11 cellular contexts compared by ENCODE assay signal in genomic region chr9:5587024-5587423, GRCh38. TPM values are rescaled to one million over a fixed set of nuclear protein-coding genes. Genes with fewer than 3 reads are reported as not detected.
DNase-seq lines count a peak whose midpoint lies in the region; ATAC-seq, FAIRE-seq and TF ChIP-seq lines count a peak whose summit lies in the region.
"Had no signal": no experiment of that assay in that cellular context is flagged by ENCODE, and none has a peak within 500 bp of the region (broad histone marks: within the 10 kb centered on the region; RNA-seq: fewer than 3 reads in every experiment).

No MANE protein-coding gene starts in this region.

- H3K4me1 Mint-ChIP-seq in activated T-helper 17 cell treated with anti-CD3 and anti-CD28 coated beads, Interleukin-2, amount 50 U/mL, for 72 hours, result peaks cover 33% of the 10 kb centered on the region
- H3K4me1 Mint-ChIP-seq in type B pancreatic cell (ENCODE audit: unreplicated experiment), result peaks cover 5% of the 10 kb centered on the region

- TF ChIP-seq CTCF in keratinocyte (optimal IDR thresholded peaks at IDR 0.05 in 1 of 3, IDR thresholded peaks at IDR 0.05 in 1 of 3, conservative IDR thresholded peaks at IDR 0.05 in 1 of 3; ENCODE audit: extremely low read depth in 1 of 3, insufficient read depth in 2 of 3, low read length in 3 of 3) (no peak), type B pancreatic cell (conservative IDR thresholded peaks at IDR 0.05) (no peak)

- H3K9me1 ChIP-seq in keratinocyte (ENCODE audit: control insufficient read depth, extremely low read depth, insufficient read depth, low read length), result no peaks in the 10 kb centered on the region

- no peaks in the 10 kb centered on the region for H3K27me3 ChIP-seq in keratinocyte (ENCODE audit: control insufficient read depth, extremely low read depth, insufficient read depth, low read length)
- H3K27me3 ChIP-seq: BE2C, left lung had no signal

- no peak overlapping the region for H3K4me3 ChIP-seq in keratinocyte (ENCODE audit: control insufficient read depth in 2 of 3, extremely low read depth in 1 of 3, insufficient read depth in 2 of 3, low read depth in 1 of 3, low read length in 3 of 3)
- H3K4me3 ChIP-seq: left lung had no signal

- H3K9me3 ChIP-seq in keratinocyte (ENCODE audit: control insufficient read depth, low read depth, low read length), result no peaks in the 10 kb centered on the region
- H3K9me3 ChIP-seq: BE2C, left lung had no signal

- H3K36me3 Mint-ChIP-seq in activated T-helper 17 cell treated with anti-CD3 and anti-CD28 coated beads, Interleukin-2, amount 50 U/mL, for 72 hours (ENCODE audit: low read depth), result no peaks in the 10 kb centered on the region
- no peaks in the 10 kb centered on the region for H3K36me3 Mint-ChIP-seq in type B pancreatic cell
- H3K36me3 Mint-ChIP-seq: brain had no signal

- peaks cover 32% of the 10 kb centered on the region for H3K4me1 ChIP-seq in keratinocyte (ENCODE audit: control insufficient read depth, extremely low read depth, insufficient read depth, low read length)

- H3K36me3 ChIP-seq in keratinocyte (ENCODE audit: control insufficient read depth in 2 of 2, extremely low read depth in 1 of 2, insufficient read depth in 2 of 2, low read length in 2 of 2), result no peaks in the 10 kb centered on the region
- H3K36me3 ChIP-seq: BE2C, left lung had no signal

- no peak overlapping the region for H3K9ac ChIP-seq in keratinocyte (ENCODE audit: control insufficient read depth, extremely low read depth, insufficient read depth, low read length)

- H3K9me3 Mint-ChIP-seq in activated T-helper 17 cell treated with anti-CD3 and anti-CD28 coated beads, Interleukin-2, amount 50 U/mL, for 72 hours, result no peaks in the 10 kb centered on the region
- H3K9me3 Mint-ChIP-seq in type B pancreatic cell, result no peaks in the 10 kb centered on the region
- H3K9me3 Mint-ChIP-seq: brain had no signal

- H3K27me3 Mint-ChIP-seq in activated T-helper 17 cell treated with anti-CD3 and anti-CD28 coated beads, Interleukin-2, amount 50 U/mL, for 72 hours, result no peaks in the 10 kb centered on the region
- H3K27me3 Mint-ChIP-seq in type B pancreatic cell, result no peaks in the 10 kb centered on the region

- no peak for FAIRE-seq in keratinocyte (lab: Jason Lieb, UNC)
- no peak for FAIRE-seq in frontal cortex (lab: Jason Lieb, UNC)

- H2AFZ ChIP-seq in keratinocyte (ENCODE audit: control insufficient read depth, low read length), result no peak overlapping the region

- H3K4me2 ChIP-seq in keratinocyte (ENCODE audit: control insufficient read depth, extremely low read depth, insufficient read depth, low read depth, low read length), result no peak overlapping the region

- peak overlapping the region; percentile 29 for H3K4me3 Mint-ChIP-seq in activated T-helper 17 cell treated with anti-CD3 and anti-CD28 coated beads, Interleukin-2, amount 50 U/mL, for 72 hours
- no peak overlapping the region for H3K4me3 Mint-ChIP-seq in type B pancreatic cell
- H3K4me3 Mint-ChIP-seq: brain had no signal

- dilution Hi-C loops in keratinocyte (cut with MboI; ENCODE audit: extremely low pct_ligation_motif_present, low sequenced_read_pairs), result no loop called here

- peak; percentile 69 for DNase-seq in activated effector memory CD4-positive, alpha-beta T cell treated with anti-CD3 and anti-CD28 coated beads, Interleukin-2, amount 50 U/mL, for 16 hours
- DNase-seq in activated effector memory CD4-positive, alpha-beta T cell treated with Interleukin-2 at 50 U/mL for 16 hours, result no peak
- DNase-seq in keratinocyte (ENCODE audit: low read depth, low spot score) (no peak), type B pancreatic cell (ENCODE audit: extremely low spot score, unreplicated experiment) (no peak), NCI-H774 (lab: John Stamatoyannopoulos, UW) (no peak), frontal cortex (ENCODE audit: low spot score in 2 of 2) (no peak), retina (no peak)
- DNase-seq: BE2C, left lung had no signal

- peak overlapping the region; percentile 93 for H3K27ac Mint-ChIP-seq in activated T-helper 17 cell treated with anti-CD3 and anti-CD28 coated beads, Interleukin-2, amount 50 U/mL, for 72 hours
- peak overlapping the region; percentile 52 for H3K27ac Mint-ChIP-seq in type B pancreatic cell
- H3K27ac Mint-ChIP-seq: brain had no signal

- H4K20me1 ChIP-seq in keratinocyte (ENCODE audit: control insufficient read depth, extremely low read depth, insufficient read depth, low read length), result no peaks in the 10 kb centered on the region

- ATAC-seq in activated T-helper 17 cell treated with anti-CD3 and anti-CD28 coated beads, Interleukin-2, amount 50 U/mL, for 72 hours (replicated peaks), result peak; percentile 83
- ATAC-seq: left lung had no signal

- peak overlapping the region; percentile 32 for H3K27ac ChIP-seq in keratinocyte (ENCODE audit: control insufficient read depth, insufficient read depth, low read length)

- H3K79me2 ChIP-seq in keratinocyte (ENCODE audit: control insufficient read depth, insufficient read depth, low read length), result no peaks in the 10 kb centered on the region

RNA-seq across cellular contexts. Expression of gene RIC1, which starts 41.9 kb away (rescaled TPM):
- total RNA-seq in activated T-helper 17 cell treated with anti-CD3 and anti-CD28 coated beads, Interleukin-2, amount 50 U/mL, for 72 hours, result 10 to 100 TPM; 20.1 to 20.3 TPM
- 17.2 to 20.5 TPM (median 19.6 TPM) in 3 replicates for polyA plus RNA-seq in keratinocyte
- 7.2 TPM for polyA plus RNA-seq in keratinocyte (2011; ENCODE audit: low read depth)
- polyA plus RNA-seq in keratinocyte (2011; cell fraction: cytosol; rRNA removed), result 7.8 and 16.1 TPM in 2 replicates
- polyA plus RNA-seq in keratinocyte (2011; cell fraction: nucleus; rRNA removed), result 33.6 and 39.6 TPM in 2 replicates
- polyA plus RNA-seq in keratinocyte (2012; ENCODE audit: low replicate concordance), result 8.9 and 11.0 TPM in 2 replicates
- polyA minus RNA-seq in keratinocyte, result 22.7 to 62.7 TPM (median 42.9 TPM) in 3 replicates
- polyA minus RNA-seq in keratinocyte (2011; cell fraction: cytosol; rRNA and poly(A)+ RNA removed), result 13.0 TPM
- 46.8 and 96.8 TPM in 2 replicates for polyA minus RNA-seq in keratinocyte (2011; cell fraction: nucleus; rRNA and poly(A)+ RNA removed)
- 25.1 and 26.6 TPM in 2 replicates for total RNA-seq in type B pancreatic cell (ENCODE audit: low replicate concordance)
- 23.6 TPM for total RNA-seq in frontal cortex
